14 cellular contexts compared by ENCODE assay signal in the genomic region with DNA sequence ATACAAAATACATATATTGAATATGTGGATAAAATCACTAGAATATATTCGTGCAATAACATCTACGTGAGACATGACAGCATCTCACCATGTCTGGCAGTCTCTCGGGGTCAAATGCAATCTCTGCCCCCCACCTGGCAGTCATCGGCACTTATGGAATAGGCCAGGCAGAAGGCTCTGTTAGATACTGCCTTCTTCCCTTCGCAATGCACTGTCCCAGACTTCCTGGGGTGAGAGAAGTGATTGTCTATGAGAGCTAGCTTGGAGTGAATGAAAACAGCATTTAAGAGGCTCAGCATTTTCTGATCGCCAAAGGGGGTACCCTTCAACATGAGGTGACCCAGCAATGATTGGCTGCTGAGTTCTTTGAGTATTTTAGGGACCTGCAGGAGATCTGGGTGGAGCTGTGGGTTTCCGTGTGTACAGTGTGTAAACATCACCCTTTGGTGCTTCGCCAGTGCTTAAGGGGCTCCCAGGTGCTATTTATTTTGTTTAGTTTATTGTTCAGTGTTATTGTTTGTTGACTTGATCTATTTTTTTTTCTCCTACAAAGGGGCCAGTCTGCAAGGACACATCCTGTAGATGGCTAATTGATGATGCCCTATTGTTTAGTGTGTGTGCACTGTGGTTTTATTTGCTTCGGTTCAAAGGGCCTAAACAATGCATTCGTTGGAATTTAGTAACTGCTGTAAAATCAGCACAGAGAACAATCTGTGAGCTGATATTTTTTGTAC. TPM values are rescaled to one million over a fixed set of nuclear protein-coding genes. Genes with fewer than 3 reads are reported as not detected.
DNase-seq lines count a peak whose midpoint lies in the region; ATAC-seq and TF ChIP-seq lines count a peak whose summit lies in the region.
"Had no signal": no experiment of that assay in that cellular context is flagged by ENCODE, and none has a peak within 500 bp of the region (broad histone marks: within the 10 kb centered on the region; RNA-seq: fewer than 3 reads in every experiment).

No MANE protein-coding gene starts in this region.

- H3K4me1 ChIP-seq in breast epithelium (no peaks in the 10 kb centered on the region), tibial artery (peaks cover 0 to 88% (median 33%) of the 10 kb centered on the region in 4 donors)

- H3K9me3 ChIP-seq in breast epithelium (no peaks in the 10 kb centered on the region), tibial artery (no peaks in the 10 kb centered on the region)

- no peaks in the 10 kb centered on the region for H3K36me3 Mint-ChIP-seq in MCF 10A (ENCODE audit: insufficient read depth, unreplicated experiment)
- H3K36me3 Mint-ChIP-seq in HFFc6 (ENCODE audit: low read depth): no peaks in the 10 kb centered on the region

- ATAC-seq in esophagus mucosa (peak; percentile 17), GM19328 (IDR thresholded peaks at IDR 0.05; ENCODE audit: unreplicated experiment) (no peak)
- ATAC-seq: Right ventricle myocardium inferior had no signal

- H3K9me3 Mint-ChIP-seq in MCF 10A (ENCODE audit: unreplicated experiment): no peaks in the 10 kb centered on the region
- no peaks in the 10 kb centered on the region for H3K9me3 Mint-ChIP-seq in HFFc6
- H3K9me3 Mint-ChIP-seq: nephron had no signal

- BruUV-seq in MCF 10A (replicated peaks; lab: Mats Ljungman, UMichigan): no TSS peak

- H3K4me3 ChIP-seq in breast epithelium: no peak overlapping the region
- H3K4me3 ChIP-seq in tibial artery: no peak overlapping the region

- H3K36me3 ChIP-seq in breast epithelium (no peaks in the 10 kb centered on the region), tibial artery (no peaks in the 10 kb centered on the region)

- CTCF ChIA-PET in MCF 10A (lab: Yijun Ruan, JAX): no interaction called here

- no peak for TF ChIP-seq CTCF in MCF 10A (IDR thresholded peaks at IDR 0.05; ENCODE audit: unreplicated experiment)
- no peak for TF ChIP-seq CTCF in breast epithelium (IDR thresholded peaks at IDR 0.05)
- no peak for TF ChIP-seq CTCF in tibial artery (IDR thresholded peaks at IDR 0.05)
- TF ChIP-seq CTCF in HFFc6 (IDR thresholded peaks at IDR 0.05): no peak

- TF ChIP-seq POLR2A in breast epithelium (IDR thresholded peaks at IDR 0.05): no peak

- H3K27me3 Mint-ChIP-seq in MCF 10A (ENCODE audit: insufficient read depth, unreplicated experiment): no peaks in the 10 kb centered on the region
- H3K27me3 Mint-ChIP-seq in HFFc6 (ENCODE audit: insufficient read depth): peaks cover 4% of the 10 kb centered on the region; the same call in 1 of the 2 replicates

- H3K27me3 ChIP-seq in breast epithelium (no peaks in the 10 kb centered on the region), tibial artery (no peaks in the 10 kb centered on the region)

- intact Hi-C loops in MCF 10A (cut with micrococcal nuclease): loop anchor here (10.0 kb wide), 1 partner anchor 103 kb away; no protein-coding TSS in a partner anchor
- intact Hi-C loops in breast epithelium (cut with DNase I; ENCODE audit: low total_unique reads): no loop called here
- intact Hi-C loops in tibial artery (cut with DNase I; ENCODE audit: low total_unique reads): no loop called here

- POLR2A ChIA-PET in MCF 10A (lab: Yijun Ruan, JAX): interaction anchor here (0.5 to 1.3 kb wide), 6 partner anchors 10 to 696 kb away, joined by 3 to 7 read pairs (median 4); no protein-coding TSS in a partner anchor

- DNase-seq in MCF 10A (ENCODE audit: unreplicated experiment): no peak
- no peak for DNase-seq in breast epithelium (ENCODE audit: low spot score in 2 of 2)
- DNase-seq in NCI-H748 treated with DMSO at 0.1 percent for 48 hours (lab: John Stamatoyannopoulos, UW): peak; percentile 98
- no peak for DNase-seq in tibial artery
- no peak for DNase-seq in AG08396 (ENCODE audit: low spot score)
- DNase-seq in HFFc6: no peak
- DNase-seq: 8988T; kidney glomerular epithelial cell; NCI-H187 treated with DMSO at 0.1 percent for 48 hours; stimulated activated CD4-positive, alpha-beta T cell treated with anti-CD3 and anti-CD28 coated beads, Interleukin-12 subunit alpha, Interleukin-12 subunit beta, amount 100 ng/mL, for 4 hours had no signal

- H3K4me3 Mint-ChIP-seq in MCF 10A (ENCODE audit: unreplicated experiment): no peak overlapping the region
- H3K4me3 Mint-ChIP-seq in HFFc6: no peak overlapping the region
- H3K4me3 Mint-ChIP-seq: nephron had no signal

- H3K4me1 Mint-ChIP-seq in MCF 10A (ENCODE audit: insufficient read depth, unreplicated experiment): peaks cover 27% of the 10 kb centered on the region
- H3K4me1 Mint-ChIP-seq in HFFc6 (ENCODE audit: low read depth): peaks cover 23% of the 10 kb centered on the region

- H3K27ac Mint-ChIP-seq in MCF 10A (ENCODE audit: low read depth, unreplicated experiment): peak overlapping the region; percentile 47
- H3K27ac Mint-ChIP-seq in HFFc6: no peak overlapping the region
- H3K27ac Mint-ChIP-seq: nephron had no signal

- H3K27ac ChIP-seq in breast epithelium (peak overlapping the region in 1 of 2 donors; percentile 59), tibial artery (peak overlapping the region; percentile 20 to 65)

RNA-seq across cellular contexts. Expression of a gene that starts 10.2 kb away (rescaled TPM):
- not detected in 2 replicates for total RNA-seq in MCF 10A (2022)
- total RNA-seq in breast epithelium: 10 to 100 TPM; 12.2 to 21.0 (median 14.0) TPM
- 5.1 TPM for total RNA-seq in esophagus mucosa
- not detected for total RNA-seq in HFFc6 (2021; fragmentation: NEBNext Ultra II Directional; extraction: Animal tissue kit (Norgen Biotek cat#: 25700))
